22 cellular contexts compared by ENCODE assay signal in genomic region chr10:494149-494542, GRCh38.
A peak's percentile ranks its signal among the peaks of the same experiment; 100 is the strongest.
DNase-seq lines count a peak whose midpoint lies in the region; ATAC-seq and TF ChIP-seq lines count a peak whose summit lies in the region.
"Had no signal": no experiment of that assay in that cellular context is flagged by ENCODE, and none has a peak within 500 bp of the region (broad histone marks: within the 10 kb centered on the region; RNA-seq: fewer than 3 reads in every experiment).

No MANE protein-coding gene starts in this region.

- peaks cover 9% of the 10 kb centered on the region for H3K4me1 Mint-ChIP-seq in HFFc6 (ENCODE audit: low read depth)
- H3K4me1 Mint-ChIP-seq in CD8-positive, alpha-beta T cell (ENCODE audit: low read depth): no peaks in the 10 kb centered on the region
- H3K4me1 Mint-ChIP-seq: CD4-positive, CD25-positive, alpha-beta regulatory T cell; IgD-negative memory B cell had no signal

- DNase-seq in HFFc6: no peak
- DNase-seq in esophagus muscularis mucosa (ENCODE audit: extremely low spot score): no peak
- DNase-seq in mucosa of descending colon: no peak
- no peak for DNase-seq in SHP77 (lab: John Stamatoyannopoulos, UW)
- DNase-seq in CD8-positive, alpha-beta T cell: no peak
- DNase-seq: CD4-positive, CD25-positive, alpha-beta regulatory T cell; H9; MM.1S; NCI-H2029; NCI-H446 treated with DMSO at 0.1 percent for 48 hours; NCI-H526; NCI-H82; NK-92 treated with Interleukin-12 subunit alpha and Interleukin-12 subunit beta, amount 100 ng/mL, for 24 hours; PC-9; SHP77 treated with DMSO at 0.1 percent for 48 hours had no signal

- POLR2A ChIA-PET in CD8-positive, alpha-beta T cell (lab: Charles Lee): no interaction called here

- 0 out of 2 replicates have a peak, but pooled peaks cover 4% of the 10 kb centered on the region for H3K36me3 Mint-ChIP-seq in HFFc6 (ENCODE audit: low read depth)
- no peaks in the 10 kb centered on the region for H3K36me3 Mint-ChIP-seq in CD8-positive, alpha-beta T cell
- H3K36me3 Mint-ChIP-seq: CD4-positive, CD25-positive, alpha-beta regulatory T cell had no signal

- CTCF ChIA-PET in CD8-positive, alpha-beta T cell (lab: Charles Lee): no interaction called here

- intact Hi-C loops in esophagus muscularis mucosa (cut with DNase I): loop anchor here (5.0 kb wide), 1 partner anchor 37 kb away; no protein-coding TSS in a partner anchor
- intact Hi-C loops in mucosa of descending colon (cut with DNase I, micrococcal nuclease): no loop called here
- intact Hi-C loops in CD8-positive, alpha-beta T cell (cut with DNase I, micrococcal nuclease): no loop called here

- ATAC-seq in mucosa of descending colon: no peak
- no peak for ATAC-seq in activated CD4-positive, CD25-positive, alpha-beta regulatory T cell treated with anti-CD3 and anti-CD28 coated beads, Interleukin-2, amount 50 U/mL, for 24 hours
- ATAC-seq in CD8-positive, alpha-beta T cell: no peak
- ATAC-seq: GM23338 had no signal

- no peak overlapping the region for H3K4me3 ChIP-seq in esophagus muscularis mucosa
- no peak overlapping the region for H3K4me3 ChIP-seq in liver (ENCODE audit: low read depth in 1 of 3, low read length in 3 of 3)
- H3K4me3 ChIP-seq in rectal smooth muscle tissue (ENCODE audit: low read length): no peak overlapping the region
- no peak overlapping the region for H3K4me3 ChIP-seq in mucosa of descending colon
- no peak overlapping the region for H3K4me3 ChIP-seq in CD8-positive, alpha-beta T cell (ENCODE audit: low read depth, low read length)
- H3K4me3 ChIP-seq: GM23338, PC-9, SK-N-MC had no signal

- TF ChIP-seq EP300 in esophagus muscularis mucosa (IDR thresholded peaks at IDR 0.05): no peak

- peak overlapping the region; percentile 86 to 93 (median 90) for H3K27ac ChIP-seq in esophagus muscularis mucosa (replicated peaks in 1 of 4)
- H3K27ac ChIP-seq in liver (ENCODE audit: low read depth in 1 of 2, low read length in 2 of 2): no peak overlapping the region
- peak overlapping the region; percentile 99 for H3K27ac ChIP-seq in rectal smooth muscle tissue (ENCODE audit: low read depth, low read length)
- no peak overlapping the region for H3K27ac ChIP-seq in CD8-positive, alpha-beta T cell (ENCODE audit: low read depth, low read length)
- H3K27ac ChIP-seq: KMS-11, PC-9, SK-N-MC had no signal

- no peaks in the 10 kb centered on the region for H3K9me3 ChIP-seq in esophagus muscularis mucosa
- H3K9me3 ChIP-seq in liver (ENCODE audit: control insufficient read depth in 4 of 4, low read length in 3 of 4): no peaks in the 10 kb centered on the region
- H3K9me3 ChIP-seq in mucosa of descending colon: no peaks in the 10 kb centered on the region
- H3K9me3 ChIP-seq in CD8-positive, alpha-beta T cell (ENCODE audit: low read length): no peaks in the 10 kb centered on the region

- H3K9ac ChIP-seq in liver (ENCODE audit: low read depth in 1 of 2, low read length in 2 of 2) (no peak overlapping the region), rectal smooth muscle tissue (ENCODE audit: low read length) (no peak overlapping the region)
- H3K9ac ChIP-seq: KMS-11 had no signal

- H3K27me3 ChIP-seq in esophagus muscularis mucosa: no peaks in the 10 kb centered on the region
- no peaks in the 10 kb centered on the region for H3K27me3 ChIP-seq in liver (ENCODE audit: control insufficient read depth in 4 of 4, insufficient read depth in 4 of 4, low read length in 3 of 4)
- H3K27me3 ChIP-seq in rectal smooth muscle tissue (ENCODE audit: control insufficient read depth, insufficient read depth, low read length): no peaks in the 10 kb centered on the region
- no peaks in the 10 kb centered on the region for H3K27me3 ChIP-seq in CD8-positive, alpha-beta T cell (ENCODE audit: insufficient read depth, low read length)

- H3K4me1 ChIP-seq in esophagus muscularis mucosa (peaks cover 43 to 92% (median 80%) of the 10 kb centered on the region in 4 donors), liver (ENCODE audit: control insufficient read depth in 4 of 4, insufficient read depth in 4 of 4, low read length in 3 of 4) (peaks cover 0 to 8% (median 0%) of the 10 kb centered on the region in 4 donors), rectal smooth muscle tissue (ENCODE audit: control insufficient read depth, insufficient read depth, low read length) (peaks cover 77% of the 10 kb centered on the region), mucosa of descending colon (ENCODE audit: low read depth) (no peaks in the 10 kb centered on the region)
- no peaks in the 10 kb centered on the region for H3K4me1 ChIP-seq in CD8-positive, alpha-beta T cell (ENCODE audit: insufficient read depth, low read length)

- H3K9me3 Mint-ChIP-seq in HFFc6: no peaks in the 10 kb centered on the region
- H3K9me3 Mint-ChIP-seq in CD8-positive, alpha-beta T cell: no peaks in the 10 kb centered on the region
- H3K9me3 Mint-ChIP-seq: GM23338, H9 had no signal

- TF ChIP-seq CTCF in HFFc6 (IDR thresholded peaks at IDR 0.05) (no peak), esophagus muscularis mucosa (IDR thresholded peaks at IDR 0.05) (no peak), liver (IDR thresholded peaks at IDR 0.05; ENCODE audit: low read depth, low read length, missing input control) (no peak), mucosa of descending colon (IDR thresholded peaks at IDR 0.05) (no peak)
- TF ChIP-seq CTCF in CD8-positive, alpha-beta T cell (IDR thresholded peaks at IDR 0.05): no peak

- TF ChIP-seq RAD21 in liver (IDR thresholded peaks at IDR 0.05): no peak

- TF ChIP-seq POLR2A in esophagus muscularis mucosa (IDR thresholded peaks at IDR 0.05; ENCODE audit: low read depth): no peak

- 50% methylated on average over 5 of the region's 5 CpGs for WGBS in esophagus muscularis mucosa
- 68% methylated on average over 5 of the region's 5 CpGs for WGBS in liver

- H3K27me3 Mint-ChIP-seq in HFFc6 (ENCODE audit: insufficient read depth): no peaks in the 10 kb centered on the region; the same call in none of the 2 replicates
- H3K27me3 Mint-ChIP-seq in CD8-positive, alpha-beta T cell (ENCODE audit: low read depth): peaks cover 14% of the 10 kb centered on the region

- H3K4me3 Mint-ChIP-seq in HFFc6: no peak overlapping the region
- H3K4me3 Mint-ChIP-seq in CD8-positive, alpha-beta T cell: no peak overlapping the region
- H3K4me3 Mint-ChIP-seq: CD4-positive, CD25-positive, alpha-beta regulatory T cell; GM23338; H9; IgD-negative memory B cell had no signal

- H3K36me3 ChIP-seq in esophagus muscularis mucosa (no peaks in the 10 kb centered on the region), liver (ENCODE audit: control insufficient read depth in 4 of 4, insufficient read depth in 3 of 4, low read depth in 1 of 4, low read length in 3 of 4) (no peaks in the 10 kb centered on the region), rectal smooth muscle tissue (ENCODE audit: control insufficient read depth, insufficient read depth, low read length) (no peaks in the 10 kb centered on the region), mucosa of descending colon (ENCODE audit: low read depth) (no peaks in the 10 kb centered on the region)
- H3K36me3 ChIP-seq in CD8-positive, alpha-beta T cell (ENCODE audit: insufficient read depth, low read length): no peaks in the 10 kb centered on the region

- peak overlapping the region; percentile 1 for H3K27ac Mint-ChIP-seq in HFFc6
- H3K27ac Mint-ChIP-seq in CD8-positive, alpha-beta T cell: no peak overlapping the region
- H3K27ac Mint-ChIP-seq: GM23338, H9, IgD-negative memory B cell had no signal

TF ChIP-seq in liver, 16 proteins besides CTCF, POLR2A, EP300 and RAD21:
- no peak for TF ChIP-seq EGR1 (IDR thresholded peaks at IDR 0.05; ENCODE audit: low read depth in 2 of 2)
- peak; percentile 46 to 48 for TF ChIP-seq HNF4A (conservative IDR thresholded peaks at IDR 0.05)
- no peak for TF ChIP-seq NR2F2 (IDR thresholded peaks at IDR 0.05)
- no peak for TF ChIP-seq FOXA2 (IDR thresholded peaks at IDR 0.05)
- no peak for TF ChIP-seq JUND (IDR thresholded peaks at IDR 0.05)
- TF ChIP-seq FOXA1 (IDR thresholded peaks at IDR 0.05): no peak
- no peak for TF ChIP-seq ZBTB33 (IDR thresholded peaks at IDR 0.05)
- TF ChIP-seq GABPA (IDR thresholded peaks at IDR 0.05 in 1 of 2, conservative IDR thresholded peaks at IDR 0.05 in 1 of 2): no peak
- peak in 1 of 2 donors; percentile 25 for TF ChIP-seq RXRA (IDR thresholded peaks at IDR 0.05)
- no peak for TF ChIP-seq YY1 (IDR thresholded peaks at IDR 0.05)
- TF ChIP-seq, protein P1, sequence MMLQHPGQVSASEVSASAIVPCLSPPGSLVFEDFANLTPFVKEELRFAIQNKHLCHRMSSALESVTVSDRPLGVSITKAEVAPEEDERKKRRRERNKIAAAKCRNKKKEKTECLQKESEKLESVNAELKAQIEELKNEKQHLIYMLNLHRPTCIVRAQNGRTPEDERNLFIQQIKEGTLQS (IDR thresholded peaks at IDR 0.05): no peak
- no peak for TF ChIP-seq SP1 (IDR thresholded peaks at IDR 0.05)
- TF ChIP-seq TAF1 (conservative IDR thresholded peaks at IDR 0.05): no peak
TF ChIP-seq in liver: peak in this region for 2.

Comparison
In these comparisons a context has a peak if more than half of its experiments do, and no peak if none do; other contexts are left out.
1. H3K27ac ChIP-seq: peak in esophagus muscularis mucosa (4 of 4) and rectal smooth muscle tissue (single experiment); none in liver (0 of 2) and CD8-positive, alpha-beta T cell (single experiment).